1 cellular context compared by ENCODE assay signal in the genomic region with DNA sequence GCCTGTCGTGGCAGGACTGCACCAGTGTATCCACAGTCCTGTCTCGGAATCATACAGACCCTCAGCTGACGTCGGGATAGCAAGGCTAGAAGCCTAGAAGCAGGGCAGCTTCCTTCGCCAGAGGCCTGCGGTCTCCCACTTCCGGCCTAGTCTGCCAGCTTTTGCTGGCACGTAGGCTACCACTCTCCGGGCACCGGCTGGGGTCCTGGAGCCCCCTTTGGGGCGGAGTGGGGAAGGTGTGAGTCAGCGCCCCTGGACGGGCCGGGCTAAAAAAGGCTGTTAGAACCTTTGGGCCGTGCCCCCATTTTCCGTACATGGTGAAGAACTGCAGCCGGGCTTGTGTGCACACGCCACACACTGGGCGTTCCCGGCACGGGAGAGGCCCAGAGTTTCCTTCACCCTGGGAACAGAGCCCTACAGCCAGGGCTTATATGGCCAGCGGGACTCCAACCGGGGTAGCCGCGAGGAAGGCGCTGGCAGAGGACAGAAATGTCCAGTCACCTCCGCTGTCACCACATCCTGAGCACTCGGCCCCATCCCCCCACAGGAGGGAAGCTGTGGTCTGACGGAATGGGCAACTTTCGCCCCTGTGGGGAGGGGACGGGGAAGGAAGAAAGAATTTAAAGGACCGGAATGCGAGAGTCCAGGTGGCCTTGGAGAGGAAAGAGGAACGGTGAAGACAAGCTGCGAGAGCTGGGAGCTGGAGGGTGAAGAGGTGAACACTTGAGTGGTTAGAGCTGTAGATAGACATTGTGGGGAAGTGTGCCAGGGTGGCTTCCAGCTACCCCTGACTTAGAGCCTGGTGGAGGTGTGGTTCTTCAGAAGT.
TF ChIP-seq lines count a peak whose summit lies in the region.

No MANE protein-coding gene starts in this region.

TF ChIP-seq in WTC11, 78 proteins besides CTCF, POLR2A, EP300 and RAD21 (continued from another document):
- TF ChIP-seq JAZF1 (CRISPR knock-in tag; IDR thresholded peaks at IDR 0.05) = no peak
- TF ChIP-seq, protein P1, sequence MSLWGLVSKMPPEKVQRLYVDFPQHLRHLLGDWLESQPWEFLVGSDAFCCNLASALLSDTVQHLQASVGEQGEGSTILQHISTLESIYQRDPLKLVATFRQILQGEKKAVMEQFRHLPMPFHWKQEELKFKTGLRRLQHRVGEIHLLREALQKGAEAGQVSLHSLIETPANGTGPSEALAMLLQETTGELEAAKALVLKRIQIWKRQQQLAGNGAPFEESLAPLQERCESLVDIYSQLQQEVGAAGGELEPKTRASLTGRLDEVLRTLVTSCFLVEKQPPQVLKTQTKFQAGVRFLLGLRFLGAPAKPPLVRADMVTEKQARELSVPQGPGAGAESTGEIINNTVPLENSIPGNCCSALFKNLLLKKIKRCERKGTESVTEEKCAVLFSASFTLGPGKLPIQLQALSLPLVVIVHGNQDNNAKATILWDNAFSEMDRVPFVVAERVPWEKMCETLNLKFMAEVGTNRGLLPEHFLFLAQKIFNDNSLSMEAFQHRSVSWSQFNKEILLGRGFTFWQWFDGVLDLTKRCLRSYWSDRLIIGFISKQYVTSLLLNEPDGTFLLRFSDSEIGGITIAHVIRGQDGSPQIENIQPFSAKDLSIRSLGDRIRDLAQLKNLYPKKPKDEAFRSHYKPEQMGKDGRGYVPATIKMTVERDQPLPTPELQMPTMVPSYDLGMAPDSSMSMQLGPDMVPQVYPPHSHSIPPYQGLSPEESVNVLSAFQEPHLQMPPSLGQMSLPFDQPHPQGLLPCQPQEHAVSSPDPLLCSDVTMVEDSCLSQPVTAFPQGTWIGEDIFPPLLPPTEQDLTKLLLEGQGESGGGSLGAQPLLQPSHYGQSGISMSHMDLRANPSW (CRISPR knock-in tag; conservative IDR thresholded peaks at IDR 0.05; ENCODE audit: low read depth) = no peak
- TF ChIP-seq, protein P2, sequence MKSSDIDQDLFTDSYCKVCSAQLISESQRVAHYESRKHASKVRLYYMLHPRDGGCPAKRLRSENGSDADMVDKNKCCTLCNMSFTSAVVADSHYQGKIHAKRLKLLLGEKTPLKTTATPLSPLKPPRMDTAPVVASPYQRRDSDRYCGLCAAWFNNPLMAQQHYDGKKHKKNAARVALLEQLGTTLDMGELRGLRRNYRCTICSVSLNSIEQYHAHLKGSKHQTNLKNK (CRISPR knock-in tag; IDR thresholded peaks at IDR 0.05) = no peak
- TF ChIP-seq, protein P3, sequence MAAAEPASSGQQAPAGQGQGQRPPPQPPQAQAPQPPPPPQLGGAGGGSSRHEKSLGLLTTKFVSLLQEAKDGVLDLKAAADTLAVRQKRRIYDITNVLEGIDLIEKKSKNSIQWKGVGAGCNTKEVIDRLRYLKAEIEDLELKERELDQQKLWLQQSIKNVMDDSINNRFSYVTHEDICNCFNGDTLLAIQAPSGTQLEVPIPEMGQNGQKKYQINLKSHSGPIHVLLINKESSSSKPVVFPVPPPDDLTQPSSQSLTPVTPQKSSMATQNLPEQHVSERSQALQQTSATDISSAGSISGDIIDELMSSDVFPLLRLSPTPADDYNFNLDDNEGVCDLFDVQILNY (CRISPR knock-in tag; IDR thresholded peaks at IDR 0.05) = no peak
